ENCODE assay signal across 16 cellular contexts in the genomic region with DNA sequence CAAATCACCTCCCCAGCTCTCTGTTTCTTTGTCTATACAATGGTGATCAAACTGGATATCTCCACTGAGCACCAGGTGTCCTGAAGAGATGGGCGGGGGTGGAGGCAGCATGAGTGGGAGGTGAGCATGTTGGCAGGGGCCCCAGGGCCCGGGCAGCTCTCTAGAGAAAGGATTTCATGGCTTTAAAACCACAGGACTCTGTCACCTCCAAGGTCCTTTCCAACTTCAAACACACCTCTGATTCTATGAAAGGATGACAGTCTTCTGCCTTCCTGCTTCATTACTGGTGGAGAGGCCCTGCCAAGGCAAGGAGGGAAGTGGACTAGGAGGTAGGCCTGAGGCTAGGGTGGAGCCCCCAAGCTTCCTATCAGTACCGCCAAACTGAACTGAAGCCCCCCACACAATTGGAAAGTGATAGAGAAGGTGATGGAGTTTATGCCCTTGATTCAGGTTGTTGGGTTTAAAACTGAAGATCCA. TPM values are rescaled to one million over a fixed set of nuclear protein-coding genes. Genes with fewer than 3 reads are reported as not detected.
DNase-seq lines count a peak whose midpoint lies in the region; ATAC-seq, FAIRE-seq and TF ChIP-seq lines count a peak whose summit lies in the region.
"Had no signal": no experiment of that assay in that cellular context is flagged by ENCODE, and none has a peak within 500 bp of the region (broad histone marks: within the 10 kb centered on the region; RNA-seq: fewer than 3 reads in every experiment).

No MANE protein-coding gene starts in this region.

- CTCF ChIA-PET in H1 (lab: Charles Lee; ENCODE audit: partially characterized antibody): interaction anchor here (0.5 to 1.3 kb wide), 4 partner anchors 8 to 104 kb away, joined by 3 to 4 read pairs (median 4); no protein-coding TSS in a partner anchor

- no peak overlapping the region for H3K4ac ChIP-seq in H1 (replicated peaks; ENCODE audit: insufficient read length, low read depth, low read length)

- TF ChIP-seq EP300 in H1 (IDR thresholded peaks at IDR 0.05; ENCODE audit: borderline replicate concordance in 1 of 2, low read depth in 2 of 2, low read length in 2 of 2): no peak

- no peaks in the 10 kb centered on the region for H3K27me3 ChIP-seq in heart right ventricle
- H3K27me3 ChIP-seq in Karpas-422 (ENCODE audit: low read length): no peaks in the 10 kb centered on the region
- H3K27me3 ChIP-seq in H1 (replicated peaks in 1 of 4; ENCODE audit: control insufficient read depth in 3 of 4, extremely low read depth in 1 of 4, insufficient read depth in 3 of 4, low read length in 3 of 4): no peaks in the 10 kb centered on the region
- H3K27me3 ChIP-seq: gastrocnemius medialis, ovary had no signal

- H3K9me3 ChIP-seq in heart right ventricle: no peaks in the 10 kb centered on the region
- no peaks in the 10 kb centered on the region for H3K9me3 ChIP-seq in Karpas-422 (ENCODE audit: low read length)
- H3K9me3 ChIP-seq in H1 (ENCODE audit: insufficient read depth in 2 of 2, low read depth in 1 of 2, low read length in 1 of 2): no peaks in the 10 kb centered on the region
- H3K9me3 ChIP-seq: gastrocnemius medialis, ovary had no signal

- FAIRE-seq in H1 (lab: Jason Lieb, UNC): no peak
- FAIRE-seq in RCC 7860 (lab: Jason Lieb, UNC): no peak
- FAIRE-seq: small intestine had no signal

- H2AFZ ChIP-seq in Karpas-422 (ENCODE audit: low read length) (peak overlapping the region; percentile 3; the same call in 1 of the 2 replicates), H1 (ENCODE audit: low read length) (no peak overlapping the region)

- H2BK12ac ChIP-seq in H1 (ENCODE audit: low read depth, low read length): peak overlapping the region; percentile 51; the same call in 1 of the 2 replicates

- peaks cover 34% of the 10 kb centered on the region for H3K36me3 Mint-ChIP-seq in type B pancreatic cell

- H3K79me1 ChIP-seq in H1 (ENCODE audit: low read depth, low read length): peaks cover 2% of the 10 kb centered on the region; the same call in 1 of the 2 replicates

- TF ChIP-seq RAD21 in H1 (IDR thresholded peaks at IDR 0.05 in 1 of 2, conservative IDR thresholded peaks at IDR 0.05 in 1 of 2; ENCODE audit: low read depth in 2 of 2, low read length in 2 of 2): no peak

- H3K4me1 ChIP-seq in heart right ventricle (peaks cover 5 to 34% (median 29%) of the 10 kb centered on the region in 9 donors), Karpas-422 (ENCODE audit: low read length) (peaks cover 16% of the 10 kb centered on the region), H1 (replicated peaks in 1 of 4; ENCODE audit: control insufficient read depth in 3 of 4, insufficient read depth in 4 of 4, low read length in 3 of 4) (peaks cover 0 to 14% (median 7%) of the 10 kb centered on the region in 4 experiments; a peak in 6 of 7 replicates)

- H2BK120ac ChIP-seq in H1 (replicated peaks; ENCODE audit: low read depth, low read length): no peak overlapping the region

- H3K4me2 ChIP-seq in Karpas-422 (ENCODE audit: low read depth, low read length, poor library complexity, severe bottlenecking): no peak overlapping the region
- H3K4me2 ChIP-seq in H1 (ENCODE audit: insufficient read depth in 1 of 2, low read depth in 2 of 2, low read length in 2 of 2): no peak overlapping the region

- no peaks in the 10 kb centered on the region for H3K27me3 Mint-ChIP-seq in type B pancreatic cell
- H3K27me3 Mint-ChIP-seq: activated B cell treated with CpG ODN at 0.5 μM for 24 hours; activated naive CD8-positive, alpha-beta T cell treated with anti-CD3 and anti-CD28 coated beads, Interleukin-2, amount 50 U/mL, for 24 hours had no signal

- H4K20me1 ChIP-seq in Karpas-422 (ENCODE audit: insufficient read depth, low read depth, low read length): no peaks in the 10 kb centered on the region
- H4K20me1 ChIP-seq in H1 (replicated peaks in 1 of 2; ENCODE audit: control insufficient read depth in 1 of 2, insufficient read depth in 2 of 2, low read length in 2 of 2): no peaks in the 10 kb centered on the region

- no peaks in the 10 kb centered on the region for H3K79me2 ChIP-seq in Karpas-422 (ENCODE audit: low read length)
- H3K79me2 ChIP-seq in H1 (ENCODE audit: control insufficient read depth in 1 of 2, insufficient read depth in 2 of 2, low read length in 2 of 2): no peaks in the 10 kb centered on the region

- no peak overlapping the region for H3K14ac ChIP-seq in H1 (ENCODE audit: insufficient read length)

- H3K4me3 ChIP-seq in heart right ventricle (no peak overlapping the region), Karpas-422 (ENCODE audit: low read length) (no peak overlapping the region), H1 (ENCODE audit: extremely low read depth in 1 of 4, insufficient read depth in 2 of 4, low read depth in 3 of 4, low read length in 4 of 4) (no peak overlapping the region), foreskin fibroblast (ENCODE audit: low read depth in 1 of 2, low read length in 2 of 2) (no peak overlapping the region)
- H3K4me3 ChIP-seq: gastrocnemius medialis, ovary had no signal

- TF ChIP-seq CTCF in heart right ventricle (IDR thresholded peaks at IDR 0.05): no peak
- no peak for TF ChIP-seq CTCF in H1 (IDR thresholded peaks at IDR 0.05; ENCODE audit: control extremely low read depth in 1 of 3, insufficient read depth in 1 of 3, low read depth in 1 of 3, low read length in 3 of 3)
- TF ChIP-seq CTCF in type B pancreatic cell (conservative IDR thresholded peaks at IDR 0.05): no peak
- TF ChIP-seq CTCF in foreskin fibroblast (IDR thresholded peaks at IDR 0.05; ENCODE audit: low read depth, low read length): no peak

- H3K18ac ChIP-seq in H1 (ENCODE audit: extremely low read depth, low read length): peak overlapping the region; percentile 11; the same call in 1 of the 2 replicates

- H3K4me1 Mint-ChIP-seq in type B pancreatic cell (ENCODE audit: unreplicated experiment): peaks cover 39% of the 10 kb centered on the region

- peak overlapping the region; percentile 9; the same call in 1 of the 2 replicates for H2BK20ac ChIP-seq in H1 (ENCODE audit: low read length)

- H2BK5ac ChIP-seq in H1 (ENCODE audit: low read depth, low read length): no peak overlapping the region

- TF ChIP-seq POLR2A in H1 (IDR thresholded peaks at IDR 0.05; ENCODE audit: control extremely low read depth in 1 of 2, low read depth in 2 of 2, low read length in 2 of 2): no peak

- H3K4me3 Mint-ChIP-seq in type B pancreatic cell: peak overlapping the region; percentile 4
- H3K4me3 Mint-ChIP-seq: activated B cell treated with CpG ODN at 0.5 μM for 24 hours; activated naive CD8-positive, alpha-beta T cell treated with anti-CD3 and anti-CD28 coated beads, Interleukin-2, amount 50 U/mL, for 24 hours had no signal

- no peak overlapping the region for H3K23ac ChIP-seq in H1 (ENCODE audit: insufficient read length)

- H3K9me2 ChIP-seq in Karpas-422 (replicated peaks; ENCODE audit: insufficient read depth, low read length): no peaks in the 10 kb centered on the region

- H3K36me3 ChIP-seq in heart right ventricle (peaks cover 0 to 28% (median 0%) of the 10 kb centered on the region in 9 donors), Karpas-422 (ENCODE audit: insufficient read depth, low read length) (no peaks in the 10 kb centered on the region), H1 (ENCODE audit: control insufficient read depth in 2 of 4, insufficient read depth in 4 of 4, low read length in 3 of 4) (no peaks in the 10 kb centered on the region)
- H3K36me3 ChIP-seq: gastrocnemius medialis, ovary had no signal

- DNase-seq in heart right ventricle (no peak), cardiac septum (ENCODE audit: low spot score) (no peak), Karpas-422 (no peak), H1 (ENCODE audit: low read depth in 1 of 2, low spot score in 2 of 2) (no peak), type B pancreatic cell (ENCODE audit: extremely low spot score, unreplicated experiment) (no peak), RCC 7860 (ENCODE audit: low spot score) (no peak), NCI-H1694 (lab: John Stamatoyannopoulos, UW) (no peak), foreskin fibroblast (no peak)
- DNase-seq: activated B cell treated with CpG ODN at 0.5 μM for 24 hours; activated naive CD8-positive, alpha-beta T cell treated with anti-CD3 and anti-CD28 coated beads, Interleukin-2, amount 50 U/mL, for 24 hours; DMS79; gastrocnemius medialis; midbrain; NCI-H1930; ovary had no signal

- H3K27ac Mint-ChIP-seq in type B pancreatic cell: no peak overlapping the region
- H3K27ac Mint-ChIP-seq: activated B cell treated with CpG ODN at 0.5 μM for 24 hours; activated naive CD8-positive, alpha-beta T cell treated with anti-CD3 and anti-CD28 coated beads, Interleukin-2, amount 50 U/mL, for 24 hours had no signal

- H2BK15ac ChIP-seq in H1 (ENCODE audit: low read length): 0 out of 2 replicates have a peak overlapping the region, but pooled peaks have one; percentile 23

- no peak overlapping the region for H4K8ac ChIP-seq in H1 (ENCODE audit: extremely low read depth, insufficient read depth, low read length)

- no peak overlapping the region for H3K56ac ChIP-seq in H1 (replicated peaks; ENCODE audit: insufficient read length, low read depth, low read length)

- H3K9ac ChIP-seq in Karpas-422 (ENCODE audit: low read length): no peak overlapping the region
- no peak overlapping the region for H3K9ac ChIP-seq in H1 (replicated peaks in 1 of 4; ENCODE audit: extremely low read depth in 1 of 4, low read depth in 3 of 4, low read length in 3 of 4)

- no peaks in the 10 kb centered on the region for H3K9me3 Mint-ChIP-seq in type B pancreatic cell
- H3K9me3 Mint-ChIP-seq: activated B cell treated with CpG ODN at 0.5 μM for 24 hours; activated naive CD8-positive, alpha-beta T cell treated with anti-CD3 and anti-CD28 coated beads, Interleukin-2, amount 50 U/mL, for 24 hours had no signal

- H4K5ac ChIP-seq in H1 (ENCODE audit: insufficient read length, low read depth, low read length): no peak overlapping the region

- no peaks in the 10 kb centered on the region; the same call in 1 of the 2 replicates for H3K23me2 ChIP-seq in H1 (ENCODE audit: low read depth, low read length)

- ATAC-seq in heart right ventricle: peak in 1 of 8 donors; percentile 39
- ATAC-seq: activated naive CD8-positive, alpha-beta T cell treated with anti-CD3 and anti-CD28 coated beads, Interleukin-2, amount 50 U/mL, for 24 hours had no signal

- WGBS in heart right ventricle, 2 donors: 65 to 66% methylated on average over 3 of the region's 3 CpGs
- WGBS in H1 (ENCODE audit: extremely low coverage in 1 of 2, insufficient coverage in 1 of 2, insufficient read length in 1 of 2, insufficient replicate concordance in 2 of 2, low coverage in 1 of 2, low lambda C conversion rate in 2 of 2, missing lambda C conversion rate in 1 of 2), 2 experiments: 90% methylated on average over 3 of the region's 3 CpGs; no CpG with 5 or more reads in 1 of the 2 experiments

- POLR2A ChIA-PET in H1 (lab: Charles Lee; ENCODE audit: partially characterized antibody): interaction anchor here (0.8 to 1.6 kb wide), 4 partner anchors 10 to 18 kb away, joined by 3 to 4 read pairs (median 4); no protein-coding TSS in a partner anchor

- H3K27ac ChIP-seq in heart right ventricle (peak overlapping the region in 8 of 10 donors; percentile 17 to 61 (median 36)), Karpas-422 (ENCODE audit: low read length) (no peak overlapping the region), H1 (ENCODE audit: low read depth, low read length) (no peak overlapping the region)
- H3K27ac ChIP-seq: gastrocnemius medialis, ovary had no signal

- H4K91ac ChIP-seq in H1 (replicated peaks; ENCODE audit: insufficient read length, low read length): peak overlapping the region; percentile 8

- peak overlapping the region; percentile 84; the same call in 1 of the 2 replicates for H2AK5ac ChIP-seq in H1 (ENCODE audit: low read depth, low read length)

- intact Hi-C loops in heart right ventricle (cut with DNase I) (loop anchor here in 1 of 10 donors (5.0 kb wide), 1 partner anchor 36 kb away; no protein-coding TSS in a partner anchor), cardiac septum (cut with DNase I) (no loop called here)

RNA-seq across cellular contexts. Expression of gene TRIM2, which starts 38.6 kb away (rescaled TPM):
- total RNA-seq in heart right ventricle: 10 to 100 TPM; 15.2 to 33.2 (median 20.7) TPM
- polyA plus RNA-seq in heart right ventricle: 1 to 10 TPM; 2.8 to 8.2 TPM
- total RNA-seq in cardiac septum: 23.4 TPM
- 0.76 and 0.97 TPM in 2 replicates for total RNA-seq in Karpas-422 (2014; rRNA removed; shearing (Covaris generic); ENCODE audit: low replicate concordance)
- total RNA-seq in H1 (2021; fragmentation: NEBNext Ultra II Directional; extraction: Animal tissue kit (Norgen Biotek cat#: 25700)): 58.1 and 59.8 TPM in 2 replicates
- polyA plus RNA-seq in H1 (2011; rRNA removed): 30.8 and 34.0 TPM in 2 replicates
- 30.1 TPM for polyA plus RNA-seq in H1 (2011; cell fraction: cytosol; rRNA removed)
- 51.4 TPM for polyA plus RNA-seq in H1 (2011; cell fraction: nucleus; rRNA removed)
- 25.9 to 40.1 TPM (median 35.7 TPM) in 4 replicates for polyA plus RNA-seq in H1 (2012, experiment 1 of 2)
- 7.1 TPM for polyA plus RNA-seq in H1 (2012, experiment 2 of 2)
- polyA plus RNA-seq in H1 (2013, experiment 1 of 2): 20.5 TPM
- 17.9 TPM for polyA plus RNA-seq in H1 (2013, experiment 2 of 2)
- polyA minus RNA-seq in H1 (2011; rRNA and poly(A)+ RNA removed): 196 and 248 TPM in 2 replicates
- polyA minus RNA-seq in H1 (2011; cell fraction: cytosol; rRNA and poly(A)+ RNA removed): 78.7 TPM
- polyA minus RNA-seq in H1 (2011; cell fraction: nucleus; rRNA and poly(A)+ RNA removed): 117 TPM
- total RNA-seq in type B pancreatic cell (ENCODE audit: low replicate concordance): 83.1 and 105 TPM in 2 replicates

Comparison
In these comparisons a context has a peak if more than half of its experiments do, and no peak if none do; other contexts are left out.
1. H3K27ac ChIP-seq: peak in heart right ventricle (8 of 10); none in Karpas-422 (single experiment) and H1 (single experiment).